1 cellular context compared by ENCODE assay signal in genomic region chr15:66939451-66940023, GRCh38.
TF ChIP-seq lines count a peak whose summit lies in the region.

No MANE protein-coding gene starts in this region.

TF ChIP-seq in IMR-90, 13 proteins besides CTCF, POLR2A, EP300 and RAD21:
- TF ChIP-seq RCOR1 (IDR thresholded peaks at IDR 0.05; ENCODE audit: insufficient replicate concordance, low read length), result no peak
- TF ChIP-seq, protein P1, sequence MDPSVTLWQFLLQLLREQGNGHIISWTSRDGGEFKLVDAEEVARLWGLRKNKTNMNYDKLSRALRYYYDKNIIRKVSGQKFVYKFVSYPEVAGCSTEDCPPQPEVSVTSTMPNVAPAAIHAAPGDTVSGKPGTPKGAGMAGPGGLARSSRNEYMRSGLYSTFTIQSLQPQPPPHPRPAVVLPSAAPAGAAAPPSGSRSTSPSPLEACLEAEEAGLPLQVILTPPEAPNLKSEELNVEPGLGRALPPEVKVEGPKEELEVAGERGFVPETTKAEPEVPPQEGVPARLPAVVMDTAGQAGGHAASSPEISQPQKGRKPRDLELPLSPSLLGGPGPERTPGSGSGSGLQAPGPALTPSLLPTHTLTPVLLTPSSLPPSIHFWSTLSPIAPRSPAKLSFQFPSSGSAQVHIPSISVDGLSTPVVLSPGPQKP (IDR thresholded peaks at IDR 0.05; ENCODE audit: borderline replicate concordance, low read depth, low read length), result no peak
- no peak for TF ChIP-seq NFE2L2 (IDR thresholded peaks at IDR 0.05; ENCODE audit: low read depth, low read length)
- TF ChIP-seq FOS (IDR thresholded peaks at IDR 0.05; ENCODE audit: low read depth, low read length), result no peak
- no peak for TF ChIP-seq MAFK (IDR thresholded peaks at IDR 0.05; ENCODE audit: low read depth, low read length)
- no peak for TF ChIP-seq CHD1 (IDR thresholded peaks at IDR 0.05; ENCODE audit: low read depth, low read length)
